In the genomic region with DNA sequence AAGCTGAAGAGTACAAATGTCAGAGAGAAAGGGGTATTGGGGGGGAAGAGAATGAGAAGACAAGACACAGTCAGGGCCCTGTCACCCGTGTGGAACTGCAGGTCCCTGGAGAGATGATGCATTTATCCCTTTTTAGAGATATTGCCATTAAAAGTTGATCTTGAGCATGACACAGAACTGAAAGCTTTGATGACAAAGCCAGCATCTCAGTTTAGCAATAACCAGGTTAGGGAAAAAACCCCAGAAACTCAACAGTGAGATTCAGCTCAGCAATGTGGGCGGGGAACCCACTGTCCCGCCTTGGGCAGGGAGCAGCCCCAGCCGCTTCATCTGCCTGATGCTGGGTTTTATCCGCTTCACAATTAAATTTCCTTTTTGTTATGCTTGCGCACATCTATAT, we compare ENCODE assay signal across 9 cellular contexts.
DNase-seq lines count a peak whose midpoint lies in the region; ATAC-seq and TF ChIP-seq lines count a peak whose summit lies in the region.
"Had no signal": no experiment of that assay in that cellular context is flagged by ENCODE, and none has a peak within 500 bp of the region (broad histone marks: within the 10 kb centered on the region; RNA-seq: fewer than 3 reads in every experiment).

No MANE protein-coding gene starts in this region.

- H3K9me3 Mint-ChIP-seq in dendritic cell treated with granulocyte-macrophage colony-stimulating factor and Interleukin-4, amounts not matched to agents 40 ng/mL and 50 ng/mL, for 4 days = no peaks in the 10 kb centered on the region

- intact Hi-C loops in dendritic cell treated with granulocyte-macrophage colony-stimulating factor and Interleukin-4, amounts not matched to agents 40 ng/mL and 50 ng/mL, for 4 days (cut with micrococcal nuclease) = no loop called here
- intact Hi-C loops in transverse colon (cut with DNase I; ENCODE audit: low total_unique reads) = no loop called here

- H3K36me3 ChIP-seq in transverse colon = no peaks in the 10 kb centered on the region
- no peaks in the 10 kb centered on the region for H3K36me3 ChIP-seq in gastroesophageal sphincter

- ATAC-seq in HG03066 (IDR thresholded peaks at IDR 0.05; ENCODE audit: low read depth, unreplicated experiment) (peak; percentile 91), gastroesophageal sphincter (no peak)

- peak overlapping the region; percentile 79 for H3K27ac Mint-ChIP-seq in dendritic cell treated with granulocyte-macrophage colony-stimulating factor and Interleukin-4, amounts not matched to agents 40 ng/mL and 50 ng/mL, for 4 days

- no peak overlapping the region for H3K4me3 ChIP-seq in transverse colon
- no peak overlapping the region for H3K4me3 ChIP-seq in gastroesophageal sphincter

- H3K9me3 ChIP-seq in transverse colon = no peaks in the 10 kb centered on the region
- no peaks in the 10 kb centered on the region for H3K9me3 ChIP-seq in gastroesophageal sphincter

- no peak overlapping the region for H3K4me3 Mint-ChIP-seq in dendritic cell treated with granulocyte-macrophage colony-stimulating factor and Interleukin-4, amounts not matched to agents 40 ng/mL and 50 ng/mL, for 4 days

- peak; percentile 38 for DNase-seq in activated naive CD4-positive, alpha-beta T cell treated with Interleukin-2 at 50 U/mL for 16 hours
- no peak for DNase-seq in activated naive CD4-positive, alpha-beta T cell (lab: John Stamatoyannopoulos, UW)
- DNase-seq in transverse colon = no peak
- no peak for DNase-seq in COLO829 (ENCODE audit: low spot score)
- no peak for DNase-seq in NCI-H146 treated with DMSO at 0.1 percent for 48 hours (lab: John Stamatoyannopoulos, UW; ENCODE audit: unreplicated experiment)
- DNase-seq: NK-92 treated with Interleukin-12 subunit alpha and Interleukin-12 subunit beta, amount 100 ng/mL, for 24 hours had no signal

- H3K4me1 ChIP-seq in transverse colon (peaks cover 0 to 44% (median 29%) of the 10 kb centered on the region in 4 donors), gastroesophageal sphincter (peaks cover 0 to 45% (median 4%) of the 10 kb centered on the region in 3 donors)

- H3K27me3 ChIP-seq in transverse colon (no peaks in the 10 kb centered on the region), gastroesophageal sphincter (no peaks in the 10 kb centered on the region)

- in situ Hi-C loops in transverse colon (cut with MboI; ENCODE audit: low pct_ligation_motif_present in 1 of 4, low pct_unique_long_range_greater_than_20kb in 1 of 4, low sequenced_read_pairs in 3 of 4) = no loop called here

- peaks cover 15% of the 10 kb centered on the region for H3K27me3 Mint-ChIP-seq in dendritic cell treated with granulocyte-macrophage colony-stimulating factor and Interleukin-4, amounts not matched to agents 40 ng/mL and 50 ng/mL, for 4 days

- H3K4me1 Mint-ChIP-seq in dendritic cell treated with granulocyte-macrophage colony-stimulating factor and Interleukin-4, amounts not matched to agents 40 ng/mL and 50 ng/mL, for 4 days (ENCODE audit: low read depth) = peaks cover 74% of the 10 kb centered on the region

- TF ChIP-seq POLR2A in transverse colon (IDR thresholded peaks at IDR 0.05) (no peak), gastroesophageal sphincter (IDR thresholded peaks at IDR 0.05) (no peak)

- no peak for TF ChIP-seq CTCF in transverse colon (IDR thresholded peaks at IDR 0.05)
- no peak for TF ChIP-seq CTCF in gastroesophageal sphincter (IDR thresholded peaks at IDR 0.05)

- TF ChIP-seq EP300 in transverse colon (IDR thresholded peaks at IDR 0.05; ENCODE audit: low read depth) (no peak), gastroesophageal sphincter (IDR thresholded peaks at IDR 0.05) (no peak)

- 79 to 87% methylated on average over 4 to 6 of the region's 6 CpGs for WGBS in transverse colon (ENCODE audit: low coverage in 1 of 2), 2 donors
- 89 to 90% methylated on average over 2 to 6 of the region's 6 CpGs for WGBS in gastroesophageal sphincter (ENCODE audit: low coverage in 1 of 2), 2 donors

- H3K27ac ChIP-seq in transverse colon (peak overlapping the region; percentile 82 to 84 (median 84)), gastroesophageal sphincter (peak overlapping the region in 1 of 4 donors; percentile 70)

- H3K36me3 Mint-ChIP-seq in dendritic cell treated with granulocyte-macrophage colony-stimulating factor and Interleukin-4, amounts not matched to agents 40 ng/mL and 50 ng/mL, for 4 days (ENCODE audit: low read depth) = no peaks in the 10 kb centered on the region
